In the genomic region with DNA sequence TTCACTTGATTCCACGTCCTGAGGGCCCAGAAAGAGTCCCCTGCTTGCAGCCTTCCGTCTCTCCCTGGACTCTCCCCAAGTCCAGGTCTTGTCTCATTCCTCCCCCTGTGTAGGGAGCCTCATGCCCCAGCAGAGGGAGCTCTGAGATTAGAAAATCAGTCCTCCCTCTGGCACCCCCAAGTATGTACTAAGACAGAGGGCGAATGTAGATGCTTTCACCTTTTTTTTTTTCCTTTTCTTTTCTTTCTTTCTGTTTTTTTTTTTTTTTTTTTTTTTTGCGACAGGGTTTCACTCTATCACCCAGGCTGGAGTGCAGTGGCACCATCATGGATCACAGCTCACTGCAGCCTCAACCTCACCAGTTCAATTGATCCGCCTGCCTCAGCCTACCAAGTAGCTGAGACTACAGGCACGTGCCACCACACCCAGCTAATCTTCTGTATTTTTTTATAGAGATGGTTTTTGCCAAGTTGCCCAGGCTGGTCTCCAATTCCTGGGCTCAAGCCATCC, we compare ENCODE assay signal across 8 cellular contexts. TPM values are rescaled to one million over a fixed set of nuclear protein-coding genes. Genes with fewer than 3 reads are reported as not detected.
DNase-seq lines count a peak whose midpoint lies in the region; ATAC-seq, FAIRE-seq and TF ChIP-seq lines count a peak whose summit lies in the region.

No MANE protein-coding gene starts in this region.

- peak; percentile 38 for FAIRE-seq in GM12892 (lab: Jason Lieb, UNC)

- in situ Hi-C loops in ACHN (cut with HindIII; ENCODE audit: low pct_ligation_motif_present, low pct_unique_long_range_greater_than_20kb, low sequenced_read_pairs) = no loop called here

- peak; percentile 87 for DNase-seq in ACHN
- peak; percentile 77 for DNase-seq in GM12892 (ENCODE audit: insufficient read length)
- peak; percentile 58 for DNase-seq in NCI-H510A treated with DMSO at 0.1 percent for 48 hours (lab: John Stamatoyannopoulos, UW)
- DNase-seq in activated CD4-positive, alpha-beta T cell treated with anti-CD3 and anti-CD28 coated beads for 24 hours (ENCODE audit: low read depth in 2 of 2) = peak; percentile 49 to 66
- DNase-seq in dedifferentiated amniotic fluid mesenchymal stem cell (ENCODE audit: extremely low spot score) = peak; percentile 74
- peak; percentile 80 to 87 for DNase-seq in lung microvascular endothelial cell (ENCODE audit: low read depth in 2 of 2)
- peak; percentile 45 to 57 for DNase-seq in stimulated activated CD8-positive, alpha-beta memory T cell treated with anti-CD3 and anti-CD28 coated beads, Interleukin-7, amount 100 ng/mL, for 1 hour (ENCODE audit: low read depth in 2 of 2)

- peak; percentile 56 for ATAC-seq in HG03159 (IDR thresholded peaks at IDR 0.05; ENCODE audit: unreplicated experiment)

- no peak for TF ChIP-seq POLR2A in GM12892 (IDR thresholded peaks at IDR 0.05; ENCODE audit: low read depth, low read length)

RNA-seq across cellular contexts. Expression of gene SFXN3, which starts 10.3 kb away (rescaled TPM):
- polyA plus RNA-seq in GM12892 (2012; ENCODE audit: missing spikeins) = 2.2 TPM
- 46.4 and 56.0 TPM in 2 replicates for total RNA-seq in lung microvascular endothelial cell

RNA-seq across cellular contexts. Expression of gene PDZD7, which starts 10.4 kb away (rescaled TPM):
- 0.15 TPM for polyA plus RNA-seq in GM12892 (2012; ENCODE audit: missing spikeins)
- 0.20 and 0.44 TPM in 2 replicates for total RNA-seq in lung microvascular endothelial cell

RNA-seq across cellular contexts. Expression of gene KAZALD1, which starts 20.5 kb away (rescaled TPM):
- polyA plus RNA-seq in GM12892 (2012; ENCODE audit: missing spikeins) = 0.66 TPM
- total RNA-seq in lung microvascular endothelial cell = under 0.01 and 0.44 TPM in 2 replicates

RNA-seq across cellular contexts. Expression of gene LZTS2, which starts 41.7 kb away (rescaled TPM):
- 4.3 TPM for polyA plus RNA-seq in GM12892 (2012; ENCODE audit: missing spikeins)
- 28.2 and 29.2 TPM in 2 replicates for total RNA-seq in lung microvascular endothelial cell

RNA-seq across cellular contexts. Expression of gene TWNK, which starts 54.0 kb away (rescaled TPM):
- polyA plus RNA-seq in GM12892 (2012; ENCODE audit: missing spikeins) = 13.5 TPM
- 3.5 and 6.3 TPM in 2 replicates for total RNA-seq in lung microvascular endothelial cell

Comparison
In these comparisons a context has a peak if more than half of its experiments do, and no peak if none do; other contexts are left out.
1. Peak in every context shown above with its lines: DNase-seq and ATAC-seq.